ENCODE assay signal across 1 cellular context in the genomic region with DNA sequence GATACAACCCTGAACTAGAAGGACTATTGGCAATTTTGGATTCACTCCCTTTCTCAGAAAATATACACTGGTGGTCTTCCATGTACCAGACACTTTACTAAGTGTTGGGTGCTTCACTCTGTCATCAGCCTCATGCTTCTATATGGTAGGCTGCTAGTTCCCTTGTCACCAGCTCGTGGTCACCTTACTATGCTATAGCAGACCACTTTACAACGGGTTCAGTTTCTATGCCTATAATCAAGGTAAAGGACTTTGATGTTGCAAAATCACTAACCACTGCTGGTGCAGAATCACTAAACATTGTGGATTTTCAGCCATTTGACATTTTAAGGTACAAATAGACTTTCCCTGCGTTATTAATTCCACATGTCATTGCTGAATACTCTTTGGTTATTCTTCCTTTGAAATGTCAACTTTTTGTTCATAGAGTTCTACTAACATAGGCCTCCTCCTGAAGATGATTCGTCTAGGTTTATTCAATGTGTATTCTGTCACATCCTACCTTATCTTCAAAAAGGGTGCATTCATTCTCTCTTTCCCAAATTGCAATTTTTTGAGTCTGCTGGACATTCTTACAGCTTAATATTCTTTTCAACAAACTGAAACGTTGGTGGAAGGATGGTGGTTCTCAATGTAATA.
TF ChIP-seq lines count a peak whose summit lies in the region.

No MANE protein-coding gene starts in this region.

TF ChIP-seq in HepG2, 621 proteins besides CTCF, POLR2A, EP300 and RAD21:
- TF ChIP-seq ZNF33A (CRISPR knock-in tag; IDR thresholded peaks at IDR 0.05; ENCODE audit: borderline replicate concordance) (no peak), ZNF724P (CRISPR knock-in tag; IDR thresholded peaks at IDR 0.05; ENCODE audit: borderline replicate concordance) (no peak), ZNF234 (CRISPR knock-in tag; conservative IDR thresholded peaks at IDR 0.05) (no peak), NBN (conservative IDR thresholded peaks at IDR 0.05) (no peak), ZNF10 (CRISPR knock-in tag; IDR thresholded peaks at IDR 0.05; ENCODE audit: borderline replicate concordance, low read depth) (no peak)
